1 cellular context compared by ENCODE assay signal in the genomic region with DNA sequence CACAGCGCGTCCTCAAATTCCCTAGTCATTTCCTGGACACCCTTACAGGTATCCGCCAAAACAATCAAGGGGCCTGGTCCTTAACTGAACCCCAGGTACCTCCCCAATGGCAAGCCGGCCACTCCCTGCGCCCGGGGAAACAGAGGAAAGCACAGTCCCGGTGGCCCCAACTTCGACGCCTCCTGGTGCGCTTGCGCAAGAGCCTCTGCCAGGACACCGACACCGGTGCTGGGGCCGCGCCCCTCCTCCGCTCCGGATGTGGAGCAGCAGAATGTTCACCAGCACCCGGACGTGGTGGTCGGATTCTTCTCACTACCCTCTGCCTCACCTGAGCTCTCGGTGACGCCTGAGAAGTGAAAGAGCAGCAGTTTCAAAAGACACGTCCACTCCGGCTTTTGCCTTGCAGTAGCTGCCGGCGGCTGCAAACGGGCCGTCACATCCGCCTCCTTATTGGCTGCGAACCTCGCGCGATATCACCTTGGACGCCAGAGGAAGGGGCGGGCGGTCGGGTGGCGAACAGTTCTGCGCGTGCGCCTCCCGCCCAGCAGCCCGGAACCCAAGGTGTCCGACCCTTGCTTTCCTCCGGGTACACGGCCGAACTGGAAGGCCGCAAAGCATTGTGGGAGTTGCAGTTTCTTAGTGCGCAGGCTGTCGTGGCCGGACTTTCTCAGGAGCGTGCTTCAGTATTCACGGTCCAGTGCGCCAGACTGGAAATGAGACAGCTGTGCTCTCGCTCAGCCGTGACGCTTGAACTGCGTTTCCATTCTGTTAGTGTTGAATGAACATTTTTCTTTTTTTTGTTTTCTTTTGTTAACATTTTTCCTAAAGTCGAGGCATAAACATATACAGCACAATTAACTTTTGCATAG.
TF ChIP-seq lines count a peak whose summit lies in the region.

TSS of gene TXNDC9 (minus strand) at position 423 of the 869 bp plus-strand sequence. CDS start 3,123 bp downstream, outside the sequence.

TF ChIP-seq in GM12878, 131 proteins besides CTCF, POLR2A, EP300 and RAD21 (continued from another document and continues in another):
- 0 out of 2 replicates have a peak, but pooled peaks have one; percentile 51 for TF ChIP-seq RCOR1 (conservative IDR thresholded peaks at IDR 0.05; ENCODE audit: low read depth, low read length)
- TF ChIP-seq, protein P1, sequence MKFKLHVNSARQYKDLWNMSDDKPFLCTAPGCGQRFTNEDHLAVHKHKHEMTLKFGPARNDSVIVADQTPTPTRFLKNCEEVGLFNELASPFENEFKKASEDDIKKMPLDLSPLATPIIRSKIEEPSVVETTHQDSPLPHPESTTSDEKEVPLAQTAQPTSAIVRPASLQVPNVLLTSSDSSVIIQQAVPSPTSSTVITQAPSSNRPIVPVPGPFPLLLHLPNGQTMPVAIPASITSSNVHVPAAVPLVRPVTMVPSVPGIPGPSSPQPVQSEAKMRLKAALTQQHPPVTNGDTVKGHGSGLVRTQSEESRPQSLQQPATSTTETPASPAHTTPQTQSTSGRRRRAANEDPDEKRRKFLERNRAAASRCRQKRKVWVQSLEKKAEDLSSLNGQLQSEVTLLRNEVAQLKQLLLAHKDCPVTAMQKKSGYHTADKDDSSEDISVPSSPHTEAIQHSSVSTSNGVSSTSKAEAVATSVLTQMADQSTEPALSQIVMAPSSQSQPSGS (IDR thresholded peaks at IDR 0.05; ENCODE audit: low read length) = no peak; the same call in 1 of the 2 replicates
- TF ChIP-seq RUNX3 (IDR thresholded peaks at IDR 0.05; ENCODE audit: low read length) = peak; percentile 77; the same call in 1 of the 2 replicates
- TF ChIP-seq JUND (IDR thresholded peaks at IDR 0.05; ENCODE audit: low read depth, low read length) = no peak
- TF ChIP-seq WRNIP1 (IDR thresholded peaks at IDR 0.05; ENCODE audit: borderline replicate concordance, low read depth, low read length) = no peak
- peak; percentile 99 for TF ChIP-seq IKZF1 (conservative IDR thresholded peaks at IDR 0.05)
- 0 out of 4 replicates have a peak, but pooled peaks of 1 of the 2 experiments have one; percentile 35 for TF ChIP-seq CEBPB (IDR thresholded peaks at IDR 0.05; ENCODE audit: borderline replicate concordance in 1 of 2, low read depth in 2 of 2, low read length in 2 of 2)
- 0 out of 2 replicates have a peak, but pooled peaks have one; percentile 56 for TF ChIP-seq HSF1 (IDR thresholded peaks at IDR 0.05; ENCODE audit: low read depth, low read length)
- no peak for TF ChIP-seq EZH2 (IDR thresholded peaks at IDR 0.05; ENCODE audit: borderline replicate concordance, control insufficient read depth, low read depth, low read length)
- TF ChIP-seq MEF2B (IDR thresholded peaks at IDR 0.05; ENCODE audit: partially characterized antibody, poor library complexity, severe bottlenecking) = no peak
- TF ChIP-seq, protein P2, sequence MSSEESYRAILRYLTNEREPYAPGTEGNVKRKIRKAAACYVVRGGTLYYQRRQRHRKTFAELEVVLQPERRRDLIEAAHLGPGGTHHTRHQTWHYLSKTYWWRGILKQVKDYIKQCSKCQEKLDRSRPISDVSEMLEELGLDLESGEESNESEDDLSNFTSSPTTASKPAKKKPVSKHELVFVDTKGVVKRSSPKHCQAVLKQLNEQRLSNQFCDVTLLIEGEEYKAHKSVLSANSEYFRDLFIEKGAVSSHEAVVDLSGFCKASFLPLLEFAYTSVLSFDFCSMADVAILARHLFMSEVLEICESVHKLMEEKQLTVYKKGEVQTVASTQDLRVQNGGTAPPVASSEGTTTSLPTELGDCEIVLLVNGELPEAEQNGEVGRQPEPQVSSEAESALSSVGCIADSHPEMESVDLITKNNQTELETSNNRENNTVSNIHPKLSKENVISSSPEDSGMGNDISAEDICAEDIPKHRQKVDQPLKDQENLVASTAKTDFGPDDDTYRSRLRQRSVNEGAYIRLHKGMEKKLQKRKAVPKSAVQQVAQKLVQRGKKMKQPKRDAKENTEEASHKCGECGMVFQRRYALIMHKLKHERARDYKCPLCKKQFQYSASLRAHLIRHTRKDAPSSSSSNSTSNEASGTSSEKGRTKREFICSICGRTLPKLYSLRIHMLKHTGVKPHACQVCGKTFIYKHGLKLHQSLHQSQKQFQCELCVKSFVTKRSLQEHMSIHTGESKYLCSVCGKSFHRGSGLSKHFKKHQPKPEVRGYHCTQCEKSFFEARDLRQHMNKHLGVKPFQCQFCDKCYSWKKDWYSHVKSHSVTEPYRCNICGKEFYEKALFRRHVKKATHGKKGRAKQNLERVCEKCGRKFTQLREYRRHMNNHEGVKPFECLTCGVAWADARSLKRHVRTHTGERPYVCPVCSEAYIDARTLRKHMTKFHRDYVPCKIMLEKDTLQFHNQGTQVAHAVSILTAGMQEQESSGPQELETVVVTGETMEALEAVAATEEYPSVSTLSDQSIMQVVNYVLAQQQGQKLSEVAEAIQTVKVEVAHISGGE (CRISPR knock-in tag; IDR thresholded peaks at IDR 0.05) = peak; percentile 90
- peak; percentile 72; the same call in 1 of the 2 replicates for TF ChIP-seq MYB (IDR thresholded peaks at IDR 0.05; ENCODE audit: borderline replicate concordance, low read depth, low read length)
- 0 out of 2 replicates have a peak, but pooled peaks have one; percentile 19 for TF ChIP-seq NR2F1 (conservative IDR thresholded peaks at IDR 0.05)
- TF ChIP-seq MTA2 (IDR thresholded peaks at IDR 0.05; ENCODE audit: low read depth) = 0 out of 2 replicates have a peak, but pooled peaks have one; percentile 24
- TF ChIP-seq ZNF622 (IDR thresholded peaks at IDR 0.05) = no peak
- TF ChIP-seq BCLAF1 (IDR thresholded peaks at IDR 0.05) = no peak
- TF ChIP-seq POU2F2 (IDR thresholded peaks at IDR 0.05; ENCODE audit: borderline replicate concordance, low read depth, low read length) = peak; percentile 46; the same call in 1 of the 3 replicates
- TF ChIP-seq PML (IDR thresholded peaks at IDR 0.05; ENCODE audit: low read length) = peak; percentile 97
- TF ChIP-seq, protein P3, sequence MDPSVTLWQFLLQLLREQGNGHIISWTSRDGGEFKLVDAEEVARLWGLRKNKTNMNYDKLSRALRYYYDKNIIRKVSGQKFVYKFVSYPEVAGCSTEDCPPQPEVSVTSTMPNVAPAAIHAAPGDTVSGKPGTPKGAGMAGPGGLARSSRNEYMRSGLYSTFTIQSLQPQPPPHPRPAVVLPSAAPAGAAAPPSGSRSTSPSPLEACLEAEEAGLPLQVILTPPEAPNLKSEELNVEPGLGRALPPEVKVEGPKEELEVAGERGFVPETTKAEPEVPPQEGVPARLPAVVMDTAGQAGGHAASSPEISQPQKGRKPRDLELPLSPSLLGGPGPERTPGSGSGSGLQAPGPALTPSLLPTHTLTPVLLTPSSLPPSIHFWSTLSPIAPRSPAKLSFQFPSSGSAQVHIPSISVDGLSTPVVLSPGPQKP (IDR thresholded peaks at IDR 0.05; ENCODE audit: low read depth, low read length) = peak; percentile 79
- peak; percentile 92 for TF ChIP-seq SREBF1 (IDR thresholded peaks at IDR 0.05; ENCODE audit: low read length)
- peak; percentile 98 for TF ChIP-seq TCF3 (IDR thresholded peaks at IDR 0.05; ENCODE audit: borderline replicate concordance, insufficient read depth, low read depth, low read length)
- peak; percentile 53; the same call in 1 of the 2 replicates for TF ChIP-seq IRF4 (IDR thresholded peaks at IDR 0.05; ENCODE audit: low read depth, low read length)
- TF ChIP-seq MLLT1 (IDR thresholded peaks at IDR 0.05) = no peak
- TF ChIP-seq, protein P4, sequence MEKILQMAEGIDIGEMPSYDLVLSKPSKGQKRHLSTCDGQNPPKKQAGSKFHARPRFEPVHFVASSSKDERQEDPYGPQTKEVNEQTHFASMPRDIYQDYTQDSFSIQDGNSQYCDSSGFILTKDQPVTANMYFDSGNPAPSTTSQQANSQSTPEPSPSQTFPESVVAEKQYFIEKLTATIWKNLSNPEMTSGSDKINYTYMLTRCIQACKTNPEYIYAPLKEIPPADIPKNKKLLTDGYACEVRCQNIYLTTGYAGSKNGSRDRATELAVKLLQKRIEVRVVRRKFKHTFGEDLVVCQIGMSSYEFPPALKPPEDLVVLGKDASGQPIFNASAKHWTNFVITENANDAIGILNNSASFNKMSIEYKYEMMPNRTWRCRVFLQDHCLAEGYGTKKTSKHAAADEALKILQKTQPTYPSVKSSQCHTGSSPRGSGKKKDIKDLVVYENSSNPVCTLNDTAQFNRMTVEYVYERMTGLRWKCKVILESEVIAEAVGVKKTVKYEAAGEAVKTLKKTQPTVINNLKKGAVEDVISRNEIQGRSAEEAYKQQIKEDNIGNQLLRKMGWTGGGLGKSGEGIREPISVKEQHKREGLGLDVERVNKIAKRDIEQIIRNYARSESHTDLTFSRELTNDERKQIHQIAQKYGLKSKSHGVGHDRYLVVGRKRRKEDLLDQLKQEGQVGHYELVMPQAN (conservative IDR thresholded peaks at IDR 0.05) = peak; percentile 54
- peak; percentile 81 for TF ChIP-seq NR2C1 (IDR thresholded peaks at IDR 0.05)
- TF ChIP-seq IKZF2 (IDR thresholded peaks at IDR 0.05) = no peak; a peak in 1 of 4 replicates
- TF ChIP-seq HDGF (IDR thresholded peaks at IDR 0.05) = 0 out of 2 replicates have a peak, but pooled peaks have one; percentile 76
- peak; percentile 55; the same call in 1 of the 2 replicates for TF ChIP-seq SREBF2 (IDR thresholded peaks at IDR 0.05; ENCODE audit: low read length)
- TF ChIP-seq YBX1 (IDR thresholded peaks at IDR 0.05) = no peak
- TF ChIP-seq PAX8 (IDR thresholded peaks at IDR 0.05) = peak; percentile 100
- TF ChIP-seq FOS (IDR thresholded peaks at IDR 0.05; ENCODE audit: borderline replicate concordance, extremely low read depth, insufficient read length) = no peak
- TF ChIP-seq ESRRA (IDR thresholded peaks at IDR 0.05; ENCODE audit: low read length) = 0 out of 2 replicates have a peak, but pooled peaks have one; percentile 65
- TF ChIP-seq HDAC2 (IDR thresholded peaks at IDR 0.05) = no peak; the same call in 1 of the 2 replicates
- no peak for TF ChIP-seq ZNF217 (IDR thresholded peaks at IDR 0.05)
- peak; percentile 99 for TF ChIP-seq HCFC1 (IDR thresholded peaks at IDR 0.05; ENCODE audit: low read length)
- no peak for TF ChIP-seq STAT3 (IDR thresholded peaks at IDR 0.05; ENCODE audit: low read depth, low read length)
- peak; percentile 97; the same call in 1 of the 2 replicates for TF ChIP-seq ASH2L (IDR thresholded peaks at IDR 0.05; ENCODE audit: borderline replicate concordance, low read depth)
- TF ChIP-seq NRF1 (conservative IDR thresholded peaks at IDR 0.05; ENCODE audit: low read depth, low read length) = peak; percentile 83
- no peak for TF ChIP-seq E2F8 (IDR thresholded peaks at IDR 0.05; ENCODE audit: low read depth, partially characterized antibody)
- peak; percentile 72; the same call in 1 of the 2 replicates for TF ChIP-seq NFIC (IDR thresholded peaks at IDR 0.05; ENCODE audit: low read depth, low read length)
- peak; percentile 85 for TF ChIP-seq SP1 (IDR thresholded peaks at IDR 0.05; ENCODE audit: low read depth, low read length)
- TF ChIP-seq GATAD2B (conservative IDR thresholded peaks at IDR 0.05; ENCODE audit: low read depth) = no peak
